20 cellular contexts compared by ENCODE assay signal in the genomic region with DNA sequence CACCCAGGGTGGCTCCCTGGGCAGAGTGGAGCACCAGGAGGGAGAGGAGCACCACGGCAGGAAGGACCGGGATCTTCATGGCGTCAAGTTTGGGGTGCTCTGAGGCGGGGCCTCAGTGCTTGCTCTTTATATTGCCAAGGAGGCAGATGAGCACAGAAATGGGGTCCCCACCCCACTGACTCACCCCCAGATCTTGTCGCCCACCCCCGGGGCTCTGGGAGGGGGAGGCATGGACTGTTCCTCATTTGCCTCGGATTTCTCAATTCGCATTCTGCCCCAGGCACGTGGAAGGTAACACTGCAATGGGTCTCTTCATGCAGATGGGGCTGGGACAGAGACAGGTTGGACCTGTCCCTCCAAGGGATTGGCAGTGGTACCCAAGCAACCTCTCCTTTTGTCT. TPM values are rescaled to one million over a fixed set of nuclear protein-coding genes. Genes with fewer than 3 reads are reported as not detected.
DNase-seq lines count a peak whose midpoint lies in the region; ATAC-seq, FAIRE-seq and TF ChIP-seq lines count a peak whose summit lies in the region.
"Had no signal": no experiment of that assay in that cellular context is flagged by ENCODE, and none has a peak within 500 bp of the region (broad histone marks: within the 10 kb centered on the region; RNA-seq: fewer than 3 reads in every experiment).

A gene with protein sequence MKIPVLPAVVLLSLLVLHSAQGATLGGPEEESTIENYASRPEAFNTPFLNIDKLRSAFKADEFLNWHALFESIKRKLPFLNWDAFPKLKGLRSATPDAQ (minus strand): TSS at position 101 of the 400 bp plus-strand sequence. CDS start 22 bp downstream, at position 79.

- dilution Hi-C loops in keratinocyte (cut with MboI; ENCODE audit: extremely low pct_ligation_motif_present, low sequenced_read_pairs): no loop called here

- DNase-seq in activated effector memory CD4-positive, alpha-beta T cell treated with anti-CD3 and anti-CD28 coated beads, Interleukin-2, amount 50 U/mL, for 16 hours: peak; percentile 28
- no peak for DNase-seq in activated effector memory CD4-positive, alpha-beta T cell treated with Interleukin-2 at 50 U/mL for 16 hours
- DNase-seq in keratinocyte (ENCODE audit: low read depth, low spot score): no peak
- DNase-seq in smooth muscle cell (lab: John Stamatoyannopoulos, UW; ENCODE audit: unreplicated experiment): no peak
- no peak for DNase-seq in activated CD4-positive, alpha-beta memory T cell treated with anti-CD3 and anti-CD28 coated beads, Interleukin-2, amount 10 ng/mL, durations not matched to agents 7 days and 5 days
- DNase-seq in SIG-M5 treated with dmso at 0.1 percent for 504 hours (lab: John Stamatoyannopoulos, UW; ENCODE audit: unreplicated experiment): no peak
- DNase-seq in activated CD4-positive, alpha-beta T cell treated with anti-CD3 and anti-CD28 coated beads for 36 hours: no peak
- DNase-seq: CD8-positive, alpha-beta T cell; COR-L47; DMS153; DND-41; GDM1; H9 had no signal

- no peaks in the 10 kb centered on the region for H3K9me3 Mint-ChIP-seq in activated CD4-positive, alpha-beta memory T cell treated with anti-CD3 and anti-CD28 coated beads, Interleukin-2, amount 10 ng/mL, durations not matched to agents 7 days and 5 days
- no peaks in the 10 kb centered on the region for H3K9me3 Mint-ChIP-seq in activated CD4-positive, alpha-beta T cell treated with anti-CD3 and anti-CD28 coated beads for 36 hours (ENCODE audit: low read depth)
- H3K9me3 Mint-ChIP-seq: CD8-positive, alpha-beta T cell; GM23338; H9 had no signal

- peaks cover 22% of the 10 kb centered on the region for H3K27me3 ChIP-seq in keratinocyte (ENCODE audit: control insufficient read depth, extremely low read depth, insufficient read depth, low read length)
- no peaks in the 10 kb centered on the region for H3K27me3 ChIP-seq in smooth muscle cell (ENCODE audit: low read depth)

- H3K4me2 ChIP-seq in keratinocyte (ENCODE audit: control insufficient read depth, extremely low read depth, insufficient read depth, low read depth, low read length): no peak within 1 kb of the TSS
- H3K4me2 ChIP-seq in smooth muscle cell: no peak within 1 kb of the TSS
- H3K4me2 ChIP-seq: GM23338 had no signal

- H3K9ac ChIP-seq in keratinocyte (ENCODE audit: control insufficient read depth, extremely low read depth, insufficient read depth, low read length) (no peak within 1 kb of the TSS), smooth muscle cell (ENCODE audit: low read depth) (no peak within 1 kb of the TSS)

- H2AFZ ChIP-seq in keratinocyte (ENCODE audit: control insufficient read depth, low read length) (no peak within 1 kb of the TSS), smooth muscle cell (ENCODE audit: low read depth) (no peak within 1 kb of the TSS)
- H2AFZ ChIP-seq: GM23338 had no signal

- H3K4me3 ChIP-seq in keratinocyte (ENCODE audit: control insufficient read depth in 2 of 3, extremely low read depth in 1 of 3, insufficient read depth in 2 of 3, low read depth in 1 of 3, low read length in 3 of 3): no peak within 1 kb of the TSS
- no peak within 1 kb of the TSS for H3K4me3 ChIP-seq in smooth muscle cell
- H3K4me3 ChIP-seq: GM23338 had no signal

- no peaks in the 10 kb centered on the region for H3K36me3 ChIP-seq in keratinocyte (ENCODE audit: control insufficient read depth in 2 of 2, extremely low read depth in 1 of 2, insufficient read depth in 2 of 2, low read length in 2 of 2)
- no peaks in the 10 kb centered on the region for H3K36me3 ChIP-seq in smooth muscle cell (ENCODE audit: low read depth)

- H3K4me1 Mint-ChIP-seq in activated CD4-positive, alpha-beta memory T cell treated with anti-CD3 and anti-CD28 coated beads, Interleukin-2, amount 10 ng/mL, durations not matched to agents 7 days and 5 days: peaks cover 1% of the 10 kb centered on the region
- peaks cover 5% of the 10 kb centered on the region for H3K4me1 Mint-ChIP-seq in activated CD4-positive, alpha-beta T cell treated with anti-CD3 and anti-CD28 coated beads for 36 hours

- no peak within 1 kb of the TSS for H3K4me3 Mint-ChIP-seq in activated CD4-positive, alpha-beta memory T cell treated with anti-CD3 and anti-CD28 coated beads, Interleukin-2, amount 10 ng/mL, durations not matched to agents 7 days and 5 days
- no peak within 1 kb of the TSS for H3K4me3 Mint-ChIP-seq in activated CD4-positive, alpha-beta T cell treated with anti-CD3 and anti-CD28 coated beads for 36 hours
- H3K4me3 Mint-ChIP-seq: CD8-positive, alpha-beta T cell; GM23338; H9 had no signal

- CTCF ChIA-PET in activated CD4-positive, alpha-beta memory T cell treated with anti-CD3 and anti-CD28 coated beads, Interleukin-2, amount 10 ng/mL, durations not matched to agents 7 days and 5 days (lab: Charles Lee): interaction anchor here (0.7 to 1.6 kb wide), 2 partner anchors 137 to 1476 kb away, joined by 3 to 7 read pairs; no protein-coding TSS in a partner anchor
- CTCF ChIA-PET in activated CD4-positive, alpha-beta T cell treated with anti-CD3 and anti-CD28 coated beads for 36 hours (lab: Charles Lee): interaction anchor here (1.1 to 2.1 kb wide), 2 partner anchors 137 kb away, joined by 3 to 11 read pairs; no protein-coding TSS in a partner anchor

- intact Hi-C loops in activated CD4-positive, alpha-beta T cell treated with anti-CD3 and anti-CD28 coated beads for 36 hours (cut with DNase I, micrococcal nuclease): no loop called here

- H3K36me3 Mint-ChIP-seq in activated CD4-positive, alpha-beta memory T cell treated with anti-CD3 and anti-CD28 coated beads, Interleukin-2, amount 10 ng/mL, durations not matched to agents 7 days and 5 days (ENCODE audit: low read depth): no peaks in the 10 kb centered on the region
- H3K36me3 Mint-ChIP-seq in activated CD4-positive, alpha-beta T cell treated with anti-CD3 and anti-CD28 coated beads for 36 hours (ENCODE audit: low read depth): no peaks in the 10 kb centered on the region
- H3K36me3 Mint-ChIP-seq: CD14-positive monocyte; CD8-positive, alpha-beta T cell had no signal

- no peak within 1 kb of the TSS for H3K27ac Mint-ChIP-seq in activated CD4-positive, alpha-beta memory T cell treated with anti-CD3 and anti-CD28 coated beads, Interleukin-2, amount 10 ng/mL, durations not matched to agents 7 days and 5 days
- no peak within 1 kb of the TSS for H3K27ac Mint-ChIP-seq in activated CD4-positive, alpha-beta T cell treated with anti-CD3 and anti-CD28 coated beads for 36 hours
- H3K27ac Mint-ChIP-seq: CD8-positive, alpha-beta T cell; GM23338; H9 had no signal

- H4K20me1 ChIP-seq in keratinocyte (ENCODE audit: control insufficient read depth, extremely low read depth, insufficient read depth, low read length) (peaks cover 2% of the 10 kb centered on the region), smooth muscle cell (ENCODE audit: low read depth) (no peaks in the 10 kb centered on the region)

- no peak for FAIRE-seq in keratinocyte (lab: Jason Lieb, UNC)
- FAIRE-seq: D721Med, GM12892 had no signal

- TF ChIP-seq CTCF in keratinocyte (optimal IDR thresholded peaks at IDR 0.05 in 1 of 3, IDR thresholded peaks at IDR 0.05 in 1 of 3, conservative IDR thresholded peaks at IDR 0.05 in 1 of 3; ENCODE audit: extremely low read depth in 1 of 3, insufficient read depth in 2 of 3, low read length in 3 of 3): no peak
- no peak for TF ChIP-seq CTCF in smooth muscle cell (IDR thresholded peaks at IDR 0.05; ENCODE audit: borderline replicate concordance, insufficient read depth, poor library complexity, severe bottlenecking)

- no peaks in the 10 kb centered on the region for H3K79me2 ChIP-seq in keratinocyte (ENCODE audit: control insufficient read depth, insufficient read depth, low read length)
- H3K79me2 ChIP-seq in smooth muscle cell (ENCODE audit: low read depth): no peaks in the 10 kb centered on the region

- no peaks in the 10 kb centered on the region for H3F3A ChIP-seq in smooth muscle cell (ENCODE audit: low read depth)

- H3K9me3 ChIP-seq in keratinocyte (ENCODE audit: control insufficient read depth, low read depth, low read length) (no peaks in the 10 kb centered on the region), smooth muscle cell (replicated peaks; ENCODE audit: low read depth) (no peaks in the 10 kb centered on the region)

- peaks cover 18% of the 10 kb centered on the region for H3K4me1 ChIP-seq in keratinocyte (ENCODE audit: control insufficient read depth, extremely low read depth, insufficient read depth, low read length)
- no peaks in the 10 kb centered on the region for H3K4me1 ChIP-seq in smooth muscle cell (ENCODE audit: low read depth)

- H3K27me3 Mint-ChIP-seq in activated CD4-positive, alpha-beta memory T cell treated with anti-CD3 and anti-CD28 coated beads, Interleukin-2, amount 10 ng/mL, durations not matched to agents 7 days and 5 days: peaks cover 47% of the 10 kb centered on the region
- peaks cover 6% of the 10 kb centered on the region for H3K27me3 Mint-ChIP-seq in activated CD4-positive, alpha-beta T cell treated with anti-CD3 and anti-CD28 coated beads for 36 hours

- no peak for ATAC-seq in activated CD4-positive, alpha-beta T cell treated with anti-CD3 and anti-CD28 coated beads for 36 hours
- ATAC-seq: CD8-positive, alpha-beta T cell; GM23338 had no signal

- no peak within 1 kb of the TSS for H3K27ac ChIP-seq in keratinocyte (ENCODE audit: control insufficient read depth, insufficient read depth, low read length)
- no peak within 1 kb of the TSS for H3K27ac ChIP-seq in smooth muscle cell (ENCODE audit: low read depth)
- H3K27ac ChIP-seq: 22Rv1 had no signal

- 77% methylated on average over 9 of the region's 9 CpGs for WGBS in smooth muscle cell (ENCODE audit: low lambda C conversion rate)

- POLR2A ChIA-PET in activated CD4-positive, alpha-beta memory T cell treated with anti-CD3 and anti-CD28 coated beads, Interleukin-2, amount 10 ng/mL, durations not matched to agents 7 days and 5 days (lab: Charles Lee): no interaction called here
- POLR2A ChIA-PET in activated CD4-positive, alpha-beta T cell treated with anti-CD3 and anti-CD28 coated beads for 36 hours (lab: Charles Lee): no interaction called here

- H3K9me1 ChIP-seq in keratinocyte (ENCODE audit: control insufficient read depth, extremely low read depth, insufficient read depth, low read length): no peaks in the 10 kb centered on the region

RNA-seq across cellular contexts. Expression of the gene that starts here (rescaled TPM):
- 53.5 to 188 TPM (median 85.4 TPM) in 3 replicates for polyA plus RNA-seq in keratinocyte
- 146 TPM for polyA plus RNA-seq in keratinocyte (2011; ENCODE audit: low read depth)
- polyA plus RNA-seq in keratinocyte (2011; cell fraction: cytosol; rRNA removed): 64.3 and 97.4 TPM in 2 replicates
- polyA plus RNA-seq in keratinocyte (2011; cell fraction: nucleus; rRNA removed): 69.1 and 104 TPM in 2 replicates
- polyA plus RNA-seq in keratinocyte (2012; ENCODE audit: low replicate concordance): 70.9 and 947 TPM in 2 replicates
- polyA minus RNA-seq in keratinocyte: 16.1 to 36.4 TPM (median 35.0 TPM) in 3 replicates
- polyA minus RNA-seq in keratinocyte (2011; cell fraction: cytosol; rRNA and poly(A)+ RNA removed): 26.7 TPM
- polyA minus RNA-seq in keratinocyte (2011; cell fraction: nucleus; rRNA and poly(A)+ RNA removed): 20.2 and 28.7 TPM in 2 replicates
- total RNA-seq in smooth muscle cell: 203 and 298 TPM in 2 replicates
- 41.7 and 68.3 TPM in 2 replicates for polyA plus RNA-seq in smooth muscle cell
- not detected for total RNA-seq in activated CD4-positive, alpha-beta memory T cell treated with anti-CD3 and anti-CD28 coated beads, Interleukin-2, amount 10 ng/mL, durations not matched to agents 7 days and 5 days
- total RNA-seq in activated CD4-positive, alpha-beta T cell treated with anti-CD3 and anti-CD28 coated beads for 36 hours: not detected
- total RNA-seq: A673; CD8-positive, alpha-beta T cell; GM23338 had no signal
- polyA plus RNA-seq: BJ, CD14-positive monocyte had no signal

Comparison
In these comparisons a context has a peak if more than half of its experiments do, and no peak if none do; other contexts are left out.
1. RNA of the gene that starts here (total RNA-seq): 203 to 298 TPM in smooth muscle cell; not detected in activated CD4-positive, alpha-beta memory T cell treated with anti-CD3 and anti-CD28 coated beads, Interleukin-2, amount 10 ng/mL, durations not matched to agents 7 days and 5 days and not detected in activated CD4-positive, alpha-beta T cell treated with anti-CD3 and anti-CD28 coated beads for 36 hours; every median in the first group is over 100 times any median in the second.